In the genomic region with DNA sequence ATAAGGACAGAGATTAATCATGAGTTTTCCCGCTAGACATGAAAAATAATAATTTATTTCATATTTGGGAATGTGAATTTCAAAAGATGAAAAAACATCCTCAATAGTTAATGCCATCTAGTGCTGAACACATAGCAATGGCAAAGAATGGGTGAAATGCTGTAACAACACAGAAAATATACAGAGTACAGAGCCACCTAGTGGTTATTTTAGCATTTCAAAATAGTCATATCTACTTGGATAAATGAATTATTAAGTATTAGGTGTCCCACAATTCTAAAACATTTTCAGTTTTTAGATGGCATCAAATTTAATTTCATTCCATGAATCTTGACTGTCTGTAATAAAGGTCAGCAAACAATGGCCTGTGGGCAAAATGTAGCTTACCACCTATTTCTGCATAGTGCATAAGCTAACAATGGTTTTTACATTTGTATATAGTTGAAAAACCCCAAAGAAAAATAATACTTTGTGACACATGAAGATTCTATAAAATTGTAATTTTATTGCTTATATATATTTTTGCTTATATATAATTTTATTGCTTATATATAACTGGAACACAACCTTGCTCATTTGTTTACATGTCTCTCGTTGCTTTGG, we compare ENCODE assay signal across 8 cellular contexts.
DNase-seq lines count a peak whose midpoint lies in the region; ATAC-seq, FAIRE-seq and TF ChIP-seq lines count a peak whose summit lies in the region.

No MANE protein-coding gene starts in this region.

- H3K36me3 ChIP-seq in spleen: no peaks in the 10 kb centered on the region

- H3K4me3 ChIP-seq in spleen: no peak overlapping the region

- no peaks in the 10 kb centered on the region for H3K4me1 ChIP-seq in spleen

- no peaks in the 10 kb centered on the region for H3K27me3 ChIP-seq in spleen (replicated peaks in 1 of 7)

- peak; percentile 57 for ATAC-seq in HG02759 (IDR thresholded peaks at IDR 0.05; ENCODE audit: unreplicated experiment)

- DNase-seq in NCI-H526 (lab: John Stamatoyannopoulos, UW) (peak; percentile 44 to 51), dermis microvascular lymphatic vessel endothelial cell (ENCODE audit: low read depth in 2 of 2) (peak; percentile 34 to 36), pons (ENCODE audit: low spot score) (peak; percentile 20), HK-2 (ENCODE audit: unreplicated experiment) (no peak), C1 segment of cervical spinal cord (lab: John Stamatoyannopoulos, UW) (no peak), spleen (no peak)

- peak in 5 of 11 experiments; percentile 16 to 48 (median 30) for TF ChIP-seq CTCF in spleen (IDR thresholded peaks at IDR 0.05 in 8 of 11, conservative IDR thresholded peaks at IDR 0.05 in 3 of 11)

- H3K9me3 ChIP-seq in spleen: peaks cover 0 to 8% (median 0%) of the 10 kb centered on the region in 8 donors

- FAIRE-seq in G401.6 (lab: Jason Lieb, UNC): peak; percentile 39

- 40 to 50% (median 46%) methylated on average over 2 of the region's 2 CpGs for WGBS in spleen, 5 donors

- H3K27ac ChIP-seq in spleen: no peak overlapping the region

- intact Hi-C loops in spleen (cut with DNase I; ENCODE audit: low total_unique reads): no loop called here

- TF ChIP-seq POLR2A in spleen (IDR thresholded peaks at IDR 0.05): no peak

Comparison
In these comparisons a context has a peak if more than half of its experiments do, and no peak if none do; other contexts are left out.
1. DNase-seq: peak in NCI-H526 (2 of 2), dermis microvascular lymphatic vessel endothelial cell (2 of 2) and pons (single experiment); none in HK-2 (single experiment), C1 segment of cervical spinal cord (0 of 14) and spleen (single experiment).